In genomic region chr21:36064085-36064460, GRCh38 we compare ENCODE assay signal across 16 cellular contexts.
"Had no signal": no experiment of that assay in that cellular context is flagged by ENCODE, and none has a peak within 500 bp of the region (broad histone marks: within the 10 kb centered on the region; RNA-seq: fewer than 3 reads in every experiment).

No MANE protein-coding gene starts in this region.

- H3K27me3 ChIP-seq: dorsolateral prefrontal cortex, hepatocyte, neural progenitor cell, tibial artery had no signal

- H3K27ac ChIP-seq: coronary artery, dorsolateral prefrontal cortex, hepatocyte, neural progenitor cell, tibial artery had no signal

- H3K4me3 ChIP-seq: coronary artery, dorsolateral prefrontal cortex, hepatocyte, neural progenitor cell, tibial artery had no signal

- H3K9ac ChIP-seq: neural progenitor cell had no signal

- H3K4me2 ChIP-seq: hepatocyte, neural progenitor cell had no signal

- H3K36me3 ChIP-seq: neural progenitor cell, tibial artery had no signal

- FAIRE-seq: kidney had no signal

- H3K9me3 ChIP-seq: tibial artery had no signal

- H3K27me3 Mint-ChIP-seq: stimulated activated memory B cell treated with anti-CD40 and anti-IgM and Interleukin-4, amounts not matched to agents 10 μg/mL and 1 μg/mL and 100 μg/mL, for 72 hours; stimulated activated naive CD8-positive, alpha-beta T cell treated with anti-CD3 and anti-CD28 coated beads, Interleukin-15, Interleukin-2, amounts not matched to agents 100 ng/mL and 50 ng/mL, for 24 hours had no signal

- H3K4me3 Mint-ChIP-seq: neural progenitor cell; stimulated activated memory B cell treated with anti-CD40 and anti-IgM and Interleukin-4, amounts not matched to agents 10 μg/mL and 1 μg/mL and 100 μg/mL, for 72 hours; stimulated activated naive CD8-positive, alpha-beta T cell treated with anti-CD3 and anti-CD28 coated beads, Interleukin-15, Interleukin-2, amounts not matched to agents 100 ng/mL and 50 ng/mL, for 24 hours had no signal

- ATAC-seq: left colon; left ventricle myocardium superior; stimulated activated memory B cell treated with anti-CD40 and anti-IgM and Interleukin-4, amounts not matched to agents 10 μg/mL and 1 μg/mL and 100 μg/mL, for 72 hours had no signal

- DNase-seq: central memory CD4-positive, alpha-beta T cell; dorsolateral prefrontal cortex; effector CD8-positive, alpha-beta T cell; foreskin melanocyte; kidney; left colon; left ventricle myocardium superior; naive B cell; stimulated activated CD4-positive, alpha-beta T cell treated with anti-CD3 and anti-CD28 coated beads, Interleukin-4, amount 100 ng/mL, for 1 hour; stimulated activated CD8-positive, alpha-beta memory T cell treated with anti-CD3 and anti-CD28 coated beads, Interleukin-4, amount 100 ng/mL, for 48 hours; tibial artery had no signal

- H2AFZ ChIP-seq: hepatocyte, neural progenitor cell had no signal

- H3K27ac Mint-ChIP-seq: neural progenitor cell; stimulated activated memory B cell treated with anti-CD40 and anti-IgM and Interleukin-4, amounts not matched to agents 10 μg/mL and 1 μg/mL and 100 μg/mL, for 72 hours; stimulated activated naive CD8-positive, alpha-beta T cell treated with anti-CD3 and anti-CD28 coated beads, Interleukin-15, Interleukin-2, amounts not matched to agents 100 ng/mL and 50 ng/mL, for 24 hours had no signal
